Comparison of ENCODE assay signal across 8 cellular contexts in genomic region chr12:107093547-107094448, GRCh38. TPM values are rescaled to one million over a fixed set of nuclear protein-coding genes. Genes with fewer than 3 reads are reported as not detected.
DNase-seq lines count a peak whose midpoint lies in the region; ATAC-seq and TF ChIP-seq lines count a peak whose summit lies in the region.

Gene CRY1 (minus strand): TSS chr12:107093549. CDS start chr12:107092961, 588 bp downstream.

- ATAC-seq in HG03442 (IDR thresholded peaks at IDR 0.05; ENCODE audit: unreplicated experiment) (peak; percentile 82), left colon (peak; percentile 92)

- H3K4me3 ChIP-seq in AG09309 (ENCODE audit: control insufficient read depth, low read depth, low read length): peak within 1 kb of the TSS; percentile 86

- DNase-seq in AG09309 (ENCODE audit: low read depth): peak; percentile 66
- peak; percentile 50 for DNase-seq in GM19238 (ENCODE audit: insufficient read length, low spot score)
- peak; percentile 88 to 97 for DNase-seq in NCI-H526 (lab: John Stamatoyannopoulos, UW)
- peak; percentile 90 for DNase-seq in activated CD4-positive, alpha-beta T cell treated with anti-CD3 and anti-CD28 coated beads, Interleukin-2, amount 50 U/mL, for 1 hour
- peak; percentile 98 for DNase-seq in cortex of kidney (lab: John Stamatoyannopoulos, UW)
- DNase-seq in left colon: peak; percentile 94 to 97
- peak; percentile 90 to 92 (median 91) for DNase-seq in stimulated activated CD4-positive, alpha-beta T cell treated with anti-CD3 and anti-CD28 coated beads, Interleukin-1b, Interleukin-23, amount 100 ng/mL, for 24 hours (ENCODE audit: low read depth in 4 of 4, low spot score in 1 of 4)

- intact Hi-C loops in left colon (cut with DNase I, micrococcal nuclease): loop anchor here in 1 of 2 donors (5.0 kb wide), 1 partner anchor 136 kb away; the partner anchor contains the start of gene TMEM263

- no peak for TF ChIP-seq CTCF in AG09309 (IDR thresholded peaks at IDR 0.05; ENCODE audit: control insufficient read depth, insufficient read depth, low read depth, low read length, missing control alignments)

RNA-seq across cellular contexts. Expression of gene CRY1, which starts in this region (rescaled TPM):
- 10 to 100 TPM; 11.6 to 12.2 TPM for total RNA-seq in left colon

Comparison
In these comparisons a context has a peak if more than half of its experiments do, and no peak if none do; other contexts are left out.
1. Peak in every context shown above with its lines: DNase-seq, ATAC-seq and H3K4me3 ChIP-seq.